ENCODE assay signal across 1 cellular context in the genomic region with DNA sequence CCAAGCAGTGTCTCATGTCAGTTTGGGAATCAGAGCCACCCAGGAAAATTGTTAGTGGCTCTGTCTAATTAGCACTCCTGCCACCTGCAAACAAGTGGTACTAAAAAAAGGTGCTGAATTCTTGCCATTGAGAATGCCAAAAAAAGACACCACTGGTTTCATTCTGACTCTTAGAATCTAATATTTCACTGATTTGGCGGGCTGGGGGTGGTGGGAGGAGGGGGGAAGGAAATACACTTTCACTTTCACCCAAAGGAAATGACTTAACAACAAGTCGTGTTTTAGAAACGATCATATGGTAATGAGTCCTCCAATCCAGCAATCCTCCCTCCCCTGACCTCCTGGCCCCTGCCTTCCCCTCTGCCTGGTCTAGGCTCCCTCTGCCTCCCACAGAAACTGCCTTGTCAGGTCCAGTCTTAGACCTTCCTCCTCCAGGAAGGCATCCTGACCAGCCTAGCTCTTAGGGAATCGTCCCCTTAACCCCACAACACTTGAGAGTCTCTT.
TF ChIP-seq lines count a peak whose summit lies in the region.

No MANE protein-coding gene starts in this region.

TF ChIP-seq in GM12878, 131 proteins besides CTCF, POLR2A, EP300 and RAD21 (continued from another document and continues in another):
- TF ChIP-seq CHD2 (IDR thresholded peaks at IDR 0.05; ENCODE audit: borderline replicate concordance, low read depth, low read length) (peak; percentile 82; the same call in 1 of the 2 replicates), PML (IDR thresholded peaks at IDR 0.05; ENCODE audit: low read length) (peak; percentile 65), NR2F1 (conservative IDR thresholded peaks at IDR 0.05) (peak; percentile 82), GABPA (IDR thresholded peaks at IDR 0.05; ENCODE audit: low read depth) (0 out of 2 replicates have a peak, but pooled peaks have one; percentile 50), MTA2 (IDR thresholded peaks at IDR 0.05; ENCODE audit: low read depth) (peak; percentile 99), NBN (IDR thresholded peaks at IDR 0.05) (peak; percentile 92), KLF5 (IDR thresholded peaks at IDR 0.05; ENCODE audit: partially characterized antibody) (peak; percentile 67), LARP7 (IDR thresholded peaks at IDR 0.05) (no peak), MEF2A (IDR thresholded peaks at IDR 0.05; ENCODE audit: insufficient read depth, low read depth, low read length) (peak; percentile 100), SMAD1 (IDR thresholded peaks at IDR 0.05; ENCODE audit: low read depth, partially characterized antibody) (no peak), TCF3 (IDR thresholded peaks at IDR 0.05; ENCODE audit: borderline replicate concordance, insufficient read depth, low read depth, low read length) (peak; percentile 72; the same call in 1 of the 2 replicates), TBL1XR1 (IDR thresholded peaks at IDR 0.05; ENCODE audit: low read depth, low read length) (peak; percentile 99), SMAD5 (IDR thresholded peaks at IDR 0.05; ENCODE audit: low read depth) (no peak), RELA (IDR thresholded peaks at IDR 0.05; ENCODE audit: borderline replicate concordance, partially characterized antibody) (no peak), ETV6 (conservative IDR thresholded peaks at IDR 0.05 in 1 of 2, IDR thresholded peaks at IDR 0.05 in 1 of 2; ENCODE audit: borderline replicate concordance in 1 of 2, low read depth in 1 of 2) (peak in 1 of 2 experiments; percentile 84; a peak in 2 of 4 replicates), ZNF384 (IDR thresholded peaks at IDR 0.05; ENCODE audit: borderline replicate concordance, low read depth, low read length) (peak; percentile 21; the same call in 1 of the 2 replicates), ATF7 (IDR thresholded peaks at IDR 0.05; ENCODE audit: low read depth) (peak; percentile 84), KDM1A (IDR thresholded peaks at IDR 0.05; ENCODE audit: borderline replicate concordance) (no peak), ZSCAN29 (IDR thresholded peaks at IDR 0.05) (no peak), RFX5 (IDR thresholded peaks at IDR 0.05; ENCODE audit: low read depth, low read length) (no peak), BCL11A (IDR thresholded peaks at IDR 0.05; ENCODE audit: low read depth, low read length) (peak; percentile 94), IKZF2 (IDR thresholded peaks at IDR 0.05) (peak; percentile 98), SUPT20H (IDR thresholded peaks at IDR 0.05; ENCODE audit: borderline replicate concordance, control insufficient read depth, low read depth, low read length) (no peak), HCFC1 (IDR thresholded peaks at IDR 0.05; ENCODE audit: low read length) (peak; percentile 3; the same call in 1 of the 2 replicates), BHLHE40 (IDR thresholded peaks at IDR 0.05; ENCODE audit: borderline replicate concordance in 1 of 2, low read depth in 2 of 2, low read length in 1 of 2) (peak; percentile 67 to 82), ESRRA (IDR thresholded peaks at IDR 0.05; ENCODE audit: low read length) (no peak), BMI1 (IDR thresholded peaks at IDR 0.05; ENCODE audit: borderline replicate concordance) (peak; percentile 66; the same call in 1 of the 2 replicates), FOS (IDR thresholded peaks at IDR 0.05; ENCODE audit: borderline replicate concordance, extremely low read depth, insufficient read length) (no peak), EGR1 (IDR thresholded peaks at IDR 0.05; ENCODE audit: borderline replicate concordance in 1 of 2, low read depth in 2 of 2, low read length in 2 of 2) (peak in 1 of 2 experiments; percentile 73; a peak in 2 of 3 replicates), CREM (IDR thresholded peaks at IDR 0.05; ENCODE audit: low read depth) (peak; percentile 89), CHD1 (IDR thresholded peaks at IDR 0.05; ENCODE audit: low read depth, low read length) (no peak), NFXL1 (IDR thresholded peaks at IDR 0.05; ENCODE audit: borderline replicate concordance) (no peak), MXI1 (IDR thresholded peaks at IDR 0.05; ENCODE audit: low read depth, low read length) (no peak), SMARCA5 (IDR thresholded peaks at IDR 0.05) (peak; percentile 64), STAT3 (IDR thresholded peaks at IDR 0.05; ENCODE audit: low read depth, low read length) (0 out of 2 replicates have a peak, but pooled peaks have one; percentile 59), DPF2 (IDR thresholded peaks at IDR 0.05) (peak; percentile 91)
- TF ChIP-seq, protein P1, sequence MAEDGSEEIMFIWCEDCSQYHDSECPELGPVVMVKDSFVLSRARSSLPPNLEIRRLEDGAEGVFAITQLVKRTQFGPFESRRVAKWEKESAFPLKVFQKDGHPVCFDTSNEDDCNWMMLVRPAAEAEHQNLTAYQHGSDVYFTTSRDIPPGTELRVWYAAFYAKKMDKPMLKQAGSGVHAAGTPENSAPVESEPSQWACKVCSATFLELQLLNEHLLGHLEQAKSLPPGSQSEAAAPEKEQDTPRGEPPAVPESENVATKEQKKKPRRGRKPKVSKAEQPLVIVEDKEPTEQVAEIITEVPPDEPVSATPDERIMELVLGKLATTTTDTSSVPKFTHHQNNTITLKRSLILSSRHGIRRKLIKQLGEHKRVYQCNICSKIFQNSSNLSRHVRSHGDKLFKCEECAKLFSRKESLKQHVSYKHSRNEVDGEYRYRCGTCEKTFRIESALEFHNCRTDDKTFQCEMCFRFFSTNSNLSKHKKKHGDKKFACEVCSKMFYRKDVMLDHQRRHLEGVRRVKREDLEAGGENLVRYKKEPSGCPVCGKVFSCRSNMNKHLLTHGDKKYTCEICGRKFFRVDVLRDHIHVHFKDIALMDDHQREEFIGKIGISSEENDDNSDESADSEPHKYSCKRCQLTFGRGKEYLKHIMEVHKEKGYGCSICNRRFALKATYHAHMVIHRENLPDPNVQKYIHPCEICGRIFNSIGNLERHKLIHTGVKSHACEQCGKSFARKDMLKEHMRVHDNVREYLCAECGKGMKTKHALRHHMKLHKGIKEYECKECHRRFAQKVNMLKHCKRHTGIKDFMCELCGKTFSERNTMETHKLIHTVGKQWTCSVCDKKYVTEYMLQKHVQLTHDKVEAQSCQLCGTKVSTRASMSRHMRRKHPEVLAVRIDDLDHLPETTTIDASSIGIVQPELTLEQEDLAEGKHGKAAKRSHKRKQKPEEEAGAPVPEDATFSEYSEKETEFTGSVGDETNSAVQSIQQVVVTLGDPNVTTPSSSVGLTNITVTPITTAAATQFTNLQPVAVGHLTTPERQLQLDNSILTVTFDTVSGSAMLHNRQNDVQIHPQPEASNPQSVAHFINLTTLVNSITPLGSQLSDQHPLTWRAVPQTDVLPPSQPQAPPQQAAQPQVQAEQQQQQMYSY (CRISPR knock-in tag; IDR thresholded peaks at IDR 0.05) = no peak
- TF ChIP-seq, protein P2, sequence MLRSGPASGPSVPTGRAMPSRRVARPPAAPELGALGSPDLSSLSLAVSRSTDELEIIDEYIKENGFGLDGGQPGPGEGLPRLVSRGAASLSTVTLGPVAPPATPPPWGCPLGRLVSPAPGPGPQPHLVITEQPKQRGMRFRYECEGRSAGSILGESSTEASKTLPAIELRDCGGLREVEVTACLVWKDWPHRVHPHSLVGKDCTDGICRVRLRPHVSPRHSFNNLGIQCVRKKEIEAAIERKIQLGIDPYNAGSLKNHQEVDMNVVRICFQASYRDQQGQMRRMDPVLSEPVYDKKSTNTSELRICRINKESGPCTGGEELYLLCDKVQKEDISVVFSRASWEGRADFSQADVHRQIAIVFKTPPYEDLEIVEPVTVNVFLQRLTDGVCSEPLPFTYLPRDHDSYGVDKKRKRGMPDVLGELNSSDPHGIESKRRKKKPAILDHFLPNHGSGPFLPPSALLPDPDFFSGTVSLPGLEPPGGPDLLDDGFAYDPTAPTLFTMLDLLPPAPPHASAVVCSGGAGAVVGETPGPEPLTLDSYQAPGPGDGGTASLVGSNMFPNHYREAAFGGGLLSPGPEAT (IDR thresholded peaks at IDR 0.05; ENCODE audit: low read depth) = peak; percentile 93
- TF ChIP-seq, protein P3, sequence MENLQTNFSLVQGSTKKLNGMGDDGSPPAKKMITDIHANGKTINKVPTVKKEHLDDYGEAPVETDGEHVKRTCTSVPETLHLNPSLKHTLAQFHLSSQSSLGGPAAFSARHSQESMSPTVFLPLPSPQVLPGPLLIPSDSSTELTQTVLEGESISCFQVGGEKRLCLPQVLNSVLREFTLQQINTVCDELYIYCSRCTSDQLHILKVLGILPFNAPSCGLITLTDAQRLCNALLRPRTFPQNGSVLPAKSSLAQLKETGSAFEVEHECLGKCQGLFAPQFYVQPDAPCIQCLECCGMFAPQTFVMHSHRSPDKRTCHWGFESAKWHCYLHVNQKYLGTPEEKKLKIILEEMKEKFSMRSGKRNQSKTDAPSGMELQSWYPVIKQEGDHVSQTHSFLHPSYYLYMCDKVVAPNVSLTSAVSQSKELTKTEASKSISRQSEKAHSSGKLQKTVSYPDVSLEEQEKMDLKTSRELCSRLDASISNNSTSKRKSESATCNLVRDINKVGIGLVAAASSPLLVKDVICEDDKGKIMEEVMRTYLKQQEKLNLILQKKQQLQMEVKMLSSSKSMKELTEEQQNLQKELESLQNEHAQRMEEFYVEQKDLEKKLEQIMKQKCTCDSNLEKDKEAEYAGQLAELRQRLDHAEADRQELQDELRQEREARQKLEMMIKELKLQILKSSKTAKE (IDR thresholded peaks at IDR 0.05; ENCODE audit: low read depth, poor library complexity, severe bottlenecking) = peak; percentile 96
- TF ChIP-seq, protein P4, sequence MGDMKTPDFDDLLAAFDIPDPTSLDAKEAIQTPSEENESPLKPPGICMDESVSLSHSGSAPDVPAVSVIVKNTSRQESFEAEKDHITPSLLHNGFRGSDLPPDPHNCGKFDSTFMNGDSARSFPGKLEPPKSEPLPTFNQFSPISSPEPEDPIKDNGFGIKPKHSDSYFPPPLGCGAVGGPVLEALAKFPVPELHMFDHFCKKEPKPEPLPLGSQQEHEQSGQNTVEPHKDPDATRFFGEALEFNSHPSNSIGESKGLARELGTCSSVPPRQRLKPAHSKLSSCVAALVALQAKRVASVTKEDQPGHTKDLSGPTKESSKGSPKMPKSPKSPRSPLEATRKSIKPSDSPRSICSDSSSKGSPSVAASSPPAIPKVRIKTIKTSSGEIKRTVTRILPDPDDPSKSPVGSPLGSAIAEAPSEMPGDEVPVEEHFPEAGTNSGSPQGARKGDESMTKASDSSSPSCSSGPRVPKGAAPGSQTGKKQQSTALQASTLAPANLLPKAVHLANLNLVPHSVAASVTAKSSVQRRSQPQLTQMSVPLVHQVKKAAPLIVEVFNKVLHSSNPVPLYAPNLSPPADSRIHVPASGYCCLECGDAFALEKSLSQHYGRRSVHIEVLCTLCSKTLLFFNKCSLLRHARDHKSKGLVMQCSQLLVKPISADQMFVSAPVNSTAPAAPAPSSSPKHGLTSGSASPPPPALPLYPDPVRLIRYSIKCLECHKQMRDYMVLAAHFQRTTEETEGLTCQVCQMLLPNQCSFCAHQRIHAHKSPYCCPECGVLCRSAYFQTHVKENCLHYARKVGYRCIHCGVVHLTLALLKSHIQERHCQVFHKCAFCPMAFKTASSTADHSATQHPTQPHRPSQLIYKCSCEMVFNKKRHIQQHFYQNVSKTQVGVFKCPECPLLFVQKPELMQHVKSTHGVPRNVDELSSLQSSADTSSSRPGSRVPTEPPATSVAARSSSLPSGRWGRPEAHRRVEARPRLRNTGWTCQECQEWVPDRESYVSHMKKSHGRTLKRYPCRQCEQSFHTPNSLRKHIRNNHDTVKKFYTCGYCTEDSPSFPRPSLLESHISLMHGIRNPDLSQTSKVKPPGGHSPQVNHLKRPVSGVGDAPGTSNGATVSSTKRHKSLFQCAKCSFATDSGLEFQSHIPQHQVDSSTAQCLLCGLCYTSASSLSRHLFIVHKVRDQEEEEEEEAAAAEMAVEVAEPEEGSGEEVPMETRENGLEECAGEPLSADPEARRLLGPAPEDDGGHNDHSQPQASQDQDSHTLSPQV (IDR thresholded peaks at IDR 0.05) = no peak
- TF ChIP-seq, protein P5, sequence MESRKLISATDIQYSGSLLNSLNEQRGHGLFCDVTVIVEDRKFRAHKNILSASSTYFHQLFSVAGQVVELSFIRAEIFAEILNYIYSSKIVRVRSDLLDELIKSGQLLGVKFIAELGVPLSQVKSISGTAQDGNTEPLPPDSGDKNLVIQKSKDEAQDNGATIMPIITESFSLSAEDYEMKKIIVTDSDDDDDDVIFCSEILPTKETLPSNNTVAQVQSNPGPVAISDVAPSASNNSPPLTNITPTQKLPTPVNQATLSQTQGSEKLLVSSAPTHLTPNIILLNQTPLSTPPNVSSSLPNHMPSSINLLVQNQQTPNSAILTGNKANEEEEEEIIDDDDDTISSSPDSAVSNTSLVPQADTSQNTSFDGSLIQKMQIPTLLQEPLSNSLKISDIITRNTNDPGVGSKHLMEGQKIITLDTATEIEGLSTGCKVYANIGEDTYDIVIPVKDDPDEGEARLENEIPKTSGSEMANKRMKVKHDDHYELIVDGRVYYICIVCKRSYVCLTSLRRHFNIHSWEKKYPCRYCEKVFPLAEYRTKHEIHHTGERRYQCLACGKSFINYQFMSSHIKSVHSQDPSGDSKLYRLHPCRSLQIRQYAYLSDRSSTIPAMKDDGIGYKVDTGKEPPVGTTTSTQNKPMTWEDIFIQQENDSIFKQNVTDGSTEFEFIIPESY (IDR thresholded peaks at IDR 0.05) = no peak
- TF ChIP-seq, protein P6, sequence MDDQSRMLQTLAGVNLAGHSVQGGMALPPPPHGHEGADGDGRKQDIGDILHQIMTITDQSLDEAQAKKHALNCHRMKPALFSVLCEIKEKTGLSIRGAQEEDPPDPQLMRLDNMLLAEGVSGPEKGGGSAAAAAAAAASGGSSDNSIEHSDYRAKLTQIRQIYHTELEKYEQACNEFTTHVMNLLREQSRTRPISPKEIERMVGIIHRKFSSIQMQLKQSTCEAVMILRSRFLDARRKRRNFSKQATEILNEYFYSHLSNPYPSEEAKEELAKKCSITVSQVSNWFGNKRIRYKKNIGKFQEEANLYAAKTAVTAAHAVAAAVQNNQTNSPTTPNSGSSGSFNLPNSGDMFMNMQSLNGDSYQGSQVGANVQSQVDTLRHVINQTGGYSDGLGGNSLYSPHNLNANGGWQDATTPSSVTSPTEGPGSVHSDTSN (IDR thresholded peaks at IDR 0.05; ENCODE audit: insufficient replicate concordance, low read depth, low read length) = peak; percentile 34
- TF ChIP-seq, protein P7, sequence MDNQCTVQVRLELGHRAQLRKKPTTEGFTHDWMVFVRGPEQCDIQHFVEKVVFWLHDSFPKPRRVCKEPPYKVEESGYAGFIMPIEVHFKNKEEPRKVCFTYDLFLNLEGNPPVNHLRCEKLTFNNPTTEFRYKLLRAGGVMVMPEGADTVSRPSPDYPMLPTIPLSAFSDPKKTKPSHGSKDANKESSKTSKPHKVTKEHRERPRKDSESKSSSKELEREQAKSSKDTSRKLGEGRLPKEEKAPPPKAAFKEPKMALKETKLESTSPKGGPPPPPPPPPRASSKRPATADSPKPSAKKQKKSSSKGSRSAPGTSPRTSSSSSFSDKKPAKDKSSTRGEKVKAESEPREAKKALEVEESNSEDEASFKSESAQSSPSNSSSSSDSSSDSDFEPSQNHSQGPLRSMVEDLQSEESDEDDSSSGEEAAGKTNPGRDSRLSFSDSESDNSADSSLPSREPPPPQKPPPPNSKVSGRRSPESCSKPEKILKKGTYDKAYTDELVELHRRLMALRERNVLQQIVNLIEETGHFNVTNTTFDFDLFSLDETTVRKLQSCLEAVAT (IDR thresholded peaks at IDR 0.05) = peak; percentile 62; the same call in 1 of the 2 replicates
- TF ChIP-seq, protein P8, sequence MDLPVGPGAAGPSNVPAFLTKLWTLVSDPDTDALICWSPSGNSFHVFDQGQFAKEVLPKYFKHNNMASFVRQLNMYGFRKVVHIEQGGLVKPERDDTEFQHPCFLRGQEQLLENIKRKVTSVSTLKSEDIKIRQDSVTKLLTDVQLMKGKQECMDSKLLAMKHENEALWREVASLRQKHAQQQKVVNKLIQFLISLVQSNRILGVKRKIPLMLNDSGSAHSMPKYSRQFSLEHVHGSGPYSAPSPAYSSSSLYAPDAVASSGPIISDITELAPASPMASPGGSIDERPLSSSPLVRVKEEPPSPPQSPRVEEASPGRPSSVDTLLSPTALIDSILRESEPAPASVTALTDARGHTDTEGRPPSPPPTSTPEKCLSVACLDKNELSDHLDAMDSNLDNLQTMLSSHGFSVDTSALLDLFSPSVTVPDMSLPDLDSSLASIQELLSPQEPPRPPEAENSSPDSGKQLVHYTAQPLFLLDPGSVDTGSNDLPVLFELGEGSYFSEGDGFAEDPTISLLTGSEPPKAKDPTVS (IDR thresholded peaks at IDR 0.05; ENCODE audit: low read depth, low read length) = no peak
